Comparison of ENCODE assay signal across 24 cellular contexts in the genomic region with DNA sequence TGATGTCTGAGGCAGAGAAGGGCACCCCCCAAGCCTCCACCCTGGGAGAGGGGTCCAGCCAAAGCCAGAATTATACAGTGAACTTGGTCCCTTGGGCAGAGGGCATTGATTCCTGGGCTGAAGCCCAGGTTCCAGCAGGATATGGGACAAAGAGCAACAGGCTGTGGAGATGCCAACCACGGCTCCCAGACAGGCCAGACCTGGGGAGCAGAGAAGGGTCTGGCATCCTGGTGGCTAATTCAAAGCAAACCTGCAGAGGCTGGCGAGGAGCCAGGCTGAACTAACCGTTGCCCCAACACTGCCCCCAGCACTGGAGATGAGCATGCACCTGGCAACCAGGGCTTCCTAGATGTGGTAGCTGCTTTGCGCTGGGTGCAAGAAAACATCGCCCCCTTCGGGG. TPM values are rescaled to one million over a fixed set of nuclear protein-coding genes. Genes with fewer than 3 reads are reported as not detected.
DNase-seq lines count a peak whose midpoint lies in the region; ATAC-seq and TF ChIP-seq lines count a peak whose summit lies in the region.
"Had no signal": no experiment of that assay in that cellular context is flagged by ENCODE, and none has a peak within 500 bp of the region (broad histone marks: within the 10 kb centered on the region; RNA-seq: fewer than 3 reads in every experiment).

No MANE protein-coding gene starts in this region.

- TF ChIP-seq CTCF in NB4 (IDR thresholded peaks at IDR 0.05; ENCODE audit: low read depth, low read length), result peak; percentile 5
- TF ChIP-seq CTCF in body of pancreas (IDR thresholded peaks at IDR 0.05), result no peak
- no peak for TF ChIP-seq CTCF in transverse colon (IDR thresholded peaks at IDR 0.05)

- H3K4me1 ChIP-seq in body of pancreas (peaks cover 18% of the 10 kb centered on the region), transverse colon (peaks cover 0 to 30% (median 22%) of the 10 kb centered on the region in 4 donors)
- H3K4me1 ChIP-seq: Caco-2, SJSA1 had no signal

- no peak overlapping the region for H3K27ac ChIP-seq in body of pancreas
- no peak overlapping the region for H3K27ac ChIP-seq in transverse colon
- H3K27ac ChIP-seq: KMS-11, Peyer's patch, SJSA1 had no signal

- no peak for TF ChIP-seq EP300 in transverse colon (IDR thresholded peaks at IDR 0.05; ENCODE audit: low read depth)

- intact Hi-C loops in body of pancreas (cut with DNase I) (no loop called here), transverse colon (cut with DNase I; ENCODE audit: low total_unique reads) (no loop called here)

- H3K27me3 ChIP-seq in body of pancreas (no peaks in the 10 kb centered on the region), transverse colon (no peaks in the 10 kb centered on the region)
- H3K27me3 ChIP-seq: BLaER1 treated with 17β-estradiol and CSF1 and Interleukin-3, amounts not matched to agents 10 nM and 100 nM; Peyer's patch; SJSA1 had no signal

- in situ Hi-C loops in transverse colon (cut with MboI; ENCODE audit: low pct_ligation_motif_present in 1 of 4, low pct_unique_long_range_greater_than_20kb in 1 of 4, low sequenced_read_pairs in 3 of 4), result loop anchor here in 2 of 4 donors (25.0 kb wide), 2 partner anchors 198 to 423 kb away; a partner anchor contains a TSS

- H3K4me3 ChIP-seq in NB4 (ENCODE audit: low read depth, low read length) (no peak overlapping the region), body of pancreas (no peak overlapping the region), transverse colon (no peak overlapping the region)
- H3K4me3 ChIP-seq: BLaER1 treated with 17β-estradiol and CSF1 and Interleukin-3, amounts not matched to agents 10 nM and 100 nM; Peyer's patch; SJSA1 had no signal

- DNase-seq in NCI-H748 (lab: John Stamatoyannopoulos, UW; ENCODE audit: unreplicated experiment) (peak; percentile 2), NCI-H748 treated with DMSO at 0.1 percent for 48 hours (lab: John Stamatoyannopoulos, UW) (no peak), COLO668 (lab: John Stamatoyannopoulos, UW; ENCODE audit: unreplicated experiment) (peak; percentile 5), NB4 (ENCODE audit: low read depth) (no peak), left lobe of liver (ENCODE audit: low spot score) (peak; percentile 91), body of pancreas (no peak), transverse colon (no peak), GM03348 (ENCODE audit: low spot score) (no peak)
- DNase-seq: Caco-2; CD4-positive, alpha-beta T cell; NCI-H1105; NCI-H1436 treated with DMSO at 0.1 percent for 48 hours; NCI-H187 treated with DMSO at 0.1 percent for 48 hours; NCI-H2107; NCI-H510A; NCI-H774; OCI-M1; Peyer's patch; T-helper 2 cell had no signal

- no peak for TF ChIP-seq POLR2A in NB4 (IDR thresholded peaks at IDR 0.05; ENCODE audit: extremely low read depth, insufficient read length)
- TF ChIP-seq POLR2A in body of pancreas (IDR thresholded peaks at IDR 0.05), result no peak
- no peak for TF ChIP-seq POLR2A in transverse colon (IDR thresholded peaks at IDR 0.05)

- WGBS in body of pancreas, 2 donors, result 20 to 67% methylated on average over 1 to 6 of the region's 6 CpGs
- 72% methylated on average over 6 of the region's 6 CpGs; no CpG with 5 or more reads in 1 of the 2 donors for WGBS in transverse colon (ENCODE audit: low coverage in 1 of 2), 2 donors

- peak; percentile 74 for ATAC-seq in left lobe of liver
- no peak for ATAC-seq in body of pancreas
- ATAC-seq: HCT116 had no signal

- no peaks in the 10 kb centered on the region for H3K36me3 ChIP-seq in body of pancreas (replicated peaks in 1 of 2; ENCODE audit: insufficient read depth in 1 of 2, low read depth in 2 of 2)
- no peaks in the 10 kb centered on the region for H3K36me3 ChIP-seq in transverse colon
- H3K36me3 ChIP-seq: BLaER1 treated with 17β-estradiol and CSF1 and Interleukin-3, amounts not matched to agents 10 nM and 100 nM; SJSA1 had no signal

- H3K9me3 ChIP-seq in body of pancreas, result no peaks in the 10 kb centered on the region
- no peaks in the 10 kb centered on the region for H3K9me3 ChIP-seq in transverse colon
- H3K9me3 ChIP-seq: BLaER1 treated with 17β-estradiol and CSF1 and Interleukin-3, amounts not matched to agents 10 nM and 100 nM; Caco-2; Peyer's patch; SJSA1 had no signal

RNA-seq across cellular contexts. Expression of a gene that starts 3.0 kb away (rescaled TPM):
- total RNA-seq in left lobe of liver, result 80.3 TPM
- 1 to 10 TPM; 5.2 to 5.6 TPM for total RNA-seq in body of pancreas
- total RNA-seq in transverse colon, result 100 to 1,000 TPM; 247 to 616 (median 291) TPM
- total RNA-seq: SJSA1 had no signal

RNA-seq across cellular contexts. Expression of a gene that starts 24.3 kb away (rescaled TPM):
- total RNA-seq in left lobe of liver, result 67.7 TPM
- total RNA-seq in body of pancreas, result 10 to 100 TPM; 10.9 to 16.5 TPM
- 10 to 100 TPM in 3 of 4 donors, 1 to 10 TPM in 1; 9.7 to 24.7 (median 15.7) TPM for total RNA-seq in transverse colon
- total RNA-seq: Caco-2, SJSA1 had no signal

RNA-seq across cellular contexts. Expression of a gene that starts 28.7 kb away (rescaled TPM):
- 286 TPM for total RNA-seq in left lobe of liver
- total RNA-seq in body of pancreas, result 10 to 100 TPM; 24.9 to 29.3 TPM
- 1,000 to 10,000 TPM in 2 of 4 donors, 100 to 1,000 TPM in 2; 462 to 1,338 (median 921) TPM for total RNA-seq in transverse colon

RNA-seq across cellular contexts. Expression of a gene that starts 29.8 kb away (rescaled TPM):
- total RNA-seq in left lobe of liver (42.6 TPM), body of pancreas (10 to 100 TPM in 1 of 2 donors, 1 to 10 TPM in 1; 7.6 to 15.3 TPM), transverse colon (10 to 100 TPM; 15.3 to 93.8 (median 51.6) TPM)

RNA-seq across cellular contexts. Expression of a gene that starts 38.7 kb away (rescaled TPM):
- 0.98 TPM for total RNA-seq in left lobe of liver
- 1 to 10 TPM in 1 of 2 donors, not detected in 1; 8.3 TPM for total RNA-seq in body of pancreas
- 10 to 100 TPM in 1 of 4 donors, 1 to 10 TPM in 2, not detected in 1; 3.5 to 15.3 (median 4.2) TPM for total RNA-seq in transverse colon
- total RNA-seq: H1 had no signal

Comparison
In these comparisons a context has a peak if more than half of its experiments do, and no peak if none do; other contexts are left out.
1. DNase-seq: peak in NCI-H748 (single experiment), COLO668 (single experiment) and left lobe of liver (single experiment); none in NCI-H748 treated with DMSO at 0.1 percent for 48 hours (single experiment), NB4 (single experiment), body of pancreas (0 of 4), transverse colon (single experiment) and GM03348 (single experiment).
2. RNA of a gene that starts 3.0 kb away (total RNA-seq): 247 to 616 TPM in transverse colon and 80.3 TPM in left lobe of liver (single experiment); 5.2 to 5.6 TPM in body of pancreas; every median in the first group is over 10 times any median in the second.